2 cellular contexts compared by ENCODE assay signal in the genomic region with DNA sequence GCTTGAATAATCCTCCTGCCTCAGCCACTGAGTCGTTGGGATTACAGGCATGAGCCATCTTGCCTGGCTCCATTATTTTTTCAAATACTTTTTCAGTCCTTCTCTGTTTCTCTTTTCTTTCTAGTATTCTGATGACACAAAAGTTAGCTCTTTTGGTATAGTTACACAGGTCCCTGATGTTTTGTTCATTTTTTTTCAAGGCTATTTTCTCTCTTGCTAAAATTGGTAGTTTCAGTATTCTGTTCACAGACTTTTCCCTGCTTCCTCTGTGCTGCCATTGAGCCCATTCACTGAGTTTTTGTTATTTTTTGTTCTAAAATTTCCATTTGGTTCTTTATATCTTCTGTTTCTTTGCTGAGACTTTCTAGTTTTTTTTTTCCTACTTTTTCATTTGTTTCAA.
TF ChIP-seq lines count a peak whose summit lies in the region.

No MANE protein-coding gene starts in this region.

TF ChIP-seq in HepG2, 621 proteins besides CTCF, POLR2A, EP300 and RAD21:
- TF ChIP-seq ZNF24 (IDR thresholded peaks at IDR 0.05) (no peak), ZNF710 (CRISPR knock-in tag; IDR thresholded peaks at IDR 0.05; ENCODE audit: borderline replicate concordance) (no peak), ZNF468 (CRISPR knock-in tag; IDR thresholded peaks at IDR 0.05) (no peak)

TF ChIP-seq in WTC11, 78 proteins besides CTCF, POLR2A, EP300 and RAD21:
- TF ChIP-seq ZNF425 (CRISPR knock-in tag; conservative IDR thresholded peaks at IDR 0.05) (no peak), MLX (CRISPR knock-in tag; IDR thresholded peaks at IDR 0.05) (no peak), ZNF138 (CRISPR knock-in tag; conservative IDR thresholded peaks at IDR 0.05) (no peak), ZNF396 (CRISPR knock-in tag; IDR thresholded peaks at IDR 0.05; ENCODE audit: borderline replicate concordance) (no peak), NFE2L1 (CRISPR knock-in tag; IDR thresholded peaks at IDR 0.05) (no peak), CDX4 (CRISPR knock-in tag; IDR thresholded peaks at IDR 0.05; ENCODE audit: borderline replicate concordance) (no peak), NR2C2 (CRISPR knock-in tag; IDR thresholded peaks at IDR 0.05) (no peak), RELA (CRISPR knock-in tag; IDR thresholded peaks at IDR 0.05; ENCODE audit: borderline replicate concordance) (no peak), NFATC4 (CRISPR knock-in tag; IDR thresholded peaks at IDR 0.05) (no peak), ZNF121 (CRISPR knock-in tag; IDR thresholded peaks at IDR 0.05) (no peak)
